ENCODE assay signal across 42 cellular contexts in genomic region chr15:23477920-23478319, GRCh38. TPM values are rescaled to one million over a fixed set of nuclear protein-coding genes. Genes with fewer than 3 reads are reported as not detected.
"Had no signal": no experiment of that assay in that cellular context is flagged by ENCODE, and none has a peak within 500 bp of the region (broad histone marks: within the 10 kb centered on the region; RNA-seq: fewer than 3 reads in every experiment).

No MANE protein-coding gene starts in this region.

- H3K27ac ChIP-seq: adrenal gland, ascending aorta, body of pancreas, brain microvascular endothelial cell, breast epithelium, cardiac muscle cell had no signal

- H3K4me3 Mint-ChIP-seq: activated naive CD4-positive, alpha-beta T cell treated with anti-CD3 and anti-CD28 coated beads for 36 hours; activated naive CD4-positive, alpha-beta T cell treated with anti-CD3 and anti-CD28 coated beads, Interleukin-2, amount 10 ng/mL, durations not matched to agents 7 days and 5 days; activated naive CD4-positive, alpha-beta T cell treated with anti-CD3 and anti-CD28 coated beads, Interleukin-2, amount 50 U/mL, for 24 hours; activated naive CD8-positive, alpha-beta T cell; activated naive CD8-positive, alpha-beta T cell treated with anti-CD3 and anti-CD28 coated beads for 36 hours; activated naive CD8-positive, alpha-beta T cell treated with anti-CD3 and anti-CD28 coated beads, Interleukin-2, amount 10 ng/mL, durations not matched to agents 7 days and 5 days; activated naive CD8-positive, alpha-beta T cell treated with anti-CD3 and anti-CD28 coated beads, Interleukin-2, amount 50 U/mL, for 24 hours; activated T-cell treated with anti-CD3 and anti-CD28 coated beads, Interleukin-2, amount 50 U/mL, for 24 hours; activated T-cell treated with anti-CD3 and anti-CD28 coated beads, Interleukin-2, amount 50 U/mL, for 4 hours; activated T-cell treated with anti-CD3 and anti-CD28 coated beads, Interleukin-2, amount 50 U/mL, for 72 hours; activated T-helper 1 cell treated with anti-CD3 and anti-CD28 coated beads, Interleukin-12 subunit alpha, Interleukin-12 subunit beta, Interleukin-2, Interleukin-4 antibody, amounts not matched to agents 30 ng/mL and 10 ng/mL and 1 ng/mL, durations not matched to agents 14 hours and 24 hours and 36 hours; activated T-helper 17 cell treated with anti-CD3 and anti-CD28 coated beads, Interleukin-2, amount 50 U/mL, for 72 hours; brain; central memory CD8-positive, alpha-beta T cell had no signal

- FAIRE-seq: astrocyte, bronchial epithelial cell, colon had no signal

- H3K9me3 ChIP-seq: adrenal gland, ascending aorta, body of pancreas, breast epithelium had no signal

- ATAC-seq: activated naive CD4-positive, alpha-beta T cell treated with anti-CD3 and anti-CD28 coated beads, Interleukin-2, amount 50 U/mL, for 72 hours; activated naive CD8-positive, alpha-beta T cell treated with anti-CD3 and anti-CD28 coated beads, Interleukin-2, amount 50 U/mL, for 24 hours; activated T-cell treated with anti-CD3 and anti-CD28 coated beads, Interleukin-2, amount 50 U/mL, for 4 hours; activated T-cell treated with anti-CD3 and anti-CD28 coated beads, Interleukin-2, amount 50 U/mL, for 72 hours; activated T-helper 17 cell treated with anti-CD3 and anti-CD28 coated beads, Interleukin-2, amount 50 U/mL, for 72 hours; body of pancreas had no signal

- DNase-seq: activated effector memory CD4-positive, alpha-beta T cell treated with anti-CD3 and anti-CD28 coated beads, Interleukin-2, amount 50 U/mL, for 16 hours; activated effector memory CD4-positive, alpha-beta T cell treated with Interleukin-2 at 50 U/mL for 16 hours; activated gamma-delta T cell; activated gamma-delta T cell treated with Interleukin-2 at 50 U/mL for 16 hours; activated naive CD4-positive, alpha-beta T cell; activated naive CD4-positive, alpha-beta T cell treated with anti-CD3 and anti-CD28 coated beads for 36 hours; activated naive CD4-positive, alpha-beta T cell treated with anti-CD3 and anti-CD28 coated beads, Interleukin-2, amount 10 ng/mL, durations not matched to agents 7 days and 5 days; activated naive CD4-positive, alpha-beta T cell treated with Interleukin-2 at 50 U/mL for 16 hours; activated naive CD8-positive, alpha-beta T cell treated with anti-CD3 and anti-CD28 coated beads for 36 hours; activated naive CD8-positive, alpha-beta T cell treated with anti-CD3 and anti-CD28 coated beads, Interleukin-2, amount 10 ng/mL, durations not matched to agents 7 days and 5 days; activated naive CD8-positive, alpha-beta T cell treated with anti-CD3 and anti-CD28 coated beads, Interleukin-2, amount 50 U/mL, for 24 hours; activated T-cell treated with anti-CD3 and anti-CD28 coated beads, Interleukin-2, amount 50 U/mL, for 1 hour; activated T-cell treated with anti-CD3 and anti-CD28 coated beads, Interleukin-2, amount 50 U/mL, for 24 hours; activated T-cell treated with anti-CD3 and anti-CD28 coated beads, Interleukin-2, amount 50 U/mL, for 4 hours; activated T-cell treated with anti-CD3 and anti-CD28 coated beads, Interleukin-2, amount 50 U/mL, for 48 hours; activated T-cell treated with anti-CD3 and anti-CD28 coated beads, Interleukin-2, amount 50 U/mL, for 72 hours; adrenal gland; anterior cingulate cortex; aorta; body of pancreas; brain microvascular endothelial cell; caudate nucleus; central memory CD4-positive, alpha-beta T cell; cerebellar nuclear complex had no signal

- H3K4me3 ChIP-seq: adrenal gland, ascending aorta, body of pancreas, breast epithelium, cardiac muscle cell had no signal

- H3K9me3 Mint-ChIP-seq: activated naive CD4-positive, alpha-beta T cell treated with anti-CD3 and anti-CD28 coated beads for 36 hours; activated naive CD4-positive, alpha-beta T cell treated with anti-CD3 and anti-CD28 coated beads, Interleukin-2, amount 10 ng/mL, durations not matched to agents 7 days and 5 days; activated naive CD4-positive, alpha-beta T cell treated with anti-CD3 and anti-CD28 coated beads, Interleukin-2, amount 50 U/mL, for 24 hours; activated naive CD4-positive, alpha-beta T cell treated with anti-CD3 and anti-CD28 coated beads, Interleukin-2, amount 50 U/mL, for 72 hours; activated naive CD8-positive, alpha-beta T cell treated with anti-CD3 and anti-CD28 coated beads for 36 hours; activated naive CD8-positive, alpha-beta T cell treated with anti-CD3 and anti-CD28 coated beads, Interleukin-2, amount 50 U/mL, for 24 hours; activated T-cell treated with anti-CD3 and anti-CD28 coated beads, Interleukin-2, amount 50 U/mL, for 24 hours; activated T-cell treated with anti-CD3 and anti-CD28 coated beads, Interleukin-2, amount 50 U/mL, for 4 hours; activated T-cell treated with anti-CD3 and anti-CD28 coated beads, Interleukin-2, amount 50 U/mL, for 72 hours; activated T-helper 1 cell treated with anti-CD3 and anti-CD28 coated beads, Interleukin-12 subunit alpha, Interleukin-12 subunit beta, Interleukin-2, Interleukin-4 antibody, amounts not matched to agents 30 ng/mL and 10 ng/mL and 1 ng/mL, durations not matched to agents 14 hours and 24 hours and 36 hours; activated T-helper 17 cell treated with anti-CD3 and anti-CD28 coated beads, Interleukin-2, amount 50 U/mL, for 72 hours; activated T-helper 2 cell treated with anti-CD3 and anti-CD28 coated beads, Interferon-gamma antibody, Interleukin-2, Interleukin-4, amounts not matched to agents 10 μg/mL and 5 μg/mL and 100 μg/mL, durations not matched to agents 14 hours and 24 hours and 36 hours; central memory CD8-positive, alpha-beta T cell had no signal

- H3K4me1 ChIP-seq: adrenal gland, ascending aorta, body of pancreas, breast epithelium had no signal

- H3K4me1 Mint-ChIP-seq: activated naive CD4-positive, alpha-beta T cell treated with anti-CD3 and anti-CD28 coated beads, Interleukin-2, amount 10 ng/mL, durations not matched to agents 7 days and 5 days; activated naive CD4-positive, alpha-beta T cell treated with anti-CD3 and anti-CD28 coated beads, Interleukin-2, amount 50 U/mL, for 24 hours; activated naive CD8-positive, alpha-beta T cell treated with anti-CD3 and anti-CD28 coated beads for 36 hours; activated naive CD8-positive, alpha-beta T cell treated with anti-CD3 and anti-CD28 coated beads, Interleukin-2, amount 50 U/mL, for 24 hours; activated T-helper 17 cell treated with anti-CD3 and anti-CD28 coated beads, Interleukin-2, amount 50 U/mL, for 72 hours; brain; central memory CD8-positive, alpha-beta T cell had no signal

- H3K36me3 Mint-ChIP-seq: activated naive CD4-positive, alpha-beta T cell treated with anti-CD3 and anti-CD28 coated beads, Interleukin-2, amount 10 ng/mL, durations not matched to agents 7 days and 5 days; activated naive CD4-positive, alpha-beta T cell treated with anti-CD3 and anti-CD28 coated beads, Interleukin-2, amount 50 U/mL, for 24 hours; activated naive CD4-positive, alpha-beta T cell treated with anti-CD3 and anti-CD28 coated beads, Interleukin-2, amount 50 U/mL, for 72 hours; activated naive CD8-positive, alpha-beta T cell; activated naive CD8-positive, alpha-beta T cell treated with anti-CD3 and anti-CD28 coated beads for 36 hours; activated naive CD8-positive, alpha-beta T cell treated with anti-CD3 and anti-CD28 coated beads, Interleukin-2, amount 10 ng/mL, durations not matched to agents 7 days and 5 days; brain had no signal

- H3K27me3 ChIP-seq: adrenal gland, ascending aorta, body of pancreas, brain microvascular endothelial cell, breast epithelium, cardiac muscle cell had no signal

- H3K36me3 ChIP-seq: adrenal gland, ascending aorta, brain microvascular endothelial cell, breast epithelium, cardiac muscle cell had no signal

- H3K27ac Mint-ChIP-seq: activated naive CD4-positive, alpha-beta T cell treated with anti-CD3 and anti-CD28 coated beads for 36 hours; activated naive CD4-positive, alpha-beta T cell treated with anti-CD3 and anti-CD28 coated beads, Interleukin-2, amount 10 ng/mL, durations not matched to agents 7 days and 5 days; activated naive CD4-positive, alpha-beta T cell treated with anti-CD3 and anti-CD28 coated beads, Interleukin-2, amount 50 U/mL, for 24 hours; activated naive CD4-positive, alpha-beta T cell treated with anti-CD3 and anti-CD28 coated beads, Interleukin-2, amount 50 U/mL, for 72 hours; activated naive CD8-positive, alpha-beta T cell; activated naive CD8-positive, alpha-beta T cell treated with anti-CD3 and anti-CD28 coated beads for 36 hours; activated naive CD8-positive, alpha-beta T cell treated with anti-CD3 and anti-CD28 coated beads, Interleukin-2, amount 10 ng/mL, durations not matched to agents 7 days and 5 days; activated naive CD8-positive, alpha-beta T cell treated with anti-CD3 and anti-CD28 coated beads, Interleukin-2, amount 50 U/mL, for 24 hours; activated T-cell treated with anti-CD3 and anti-CD28 coated beads, Interleukin-2, amount 50 U/mL, for 24 hours; activated T-cell treated with anti-CD3 and anti-CD28 coated beads, Interleukin-2, amount 50 U/mL, for 72 hours; activated T-helper 1 cell treated with anti-CD3 and anti-CD28 coated beads, Interleukin-12 subunit alpha, Interleukin-12 subunit beta, Interleukin-2, Interleukin-4 antibody, amounts not matched to agents 30 ng/mL and 10 ng/mL and 1 ng/mL, durations not matched to agents 14 hours and 24 hours and 36 hours; activated T-helper 17 cell treated with anti-CD3 and anti-CD28 coated beads, Interleukin-2, amount 50 U/mL, for 72 hours; activated T-helper 2 cell treated with anti-CD3 and anti-CD28 coated beads, Interferon-gamma antibody, Interleukin-2, Interleukin-4, amounts not matched to agents 10 μg/mL and 5 μg/mL and 100 μg/mL, durations not matched to agents 14 hours and 24 hours and 36 hours; brain had no signal

- H3K27me3 Mint-ChIP-seq: activated naive CD4-positive, alpha-beta T cell treated with anti-CD3 and anti-CD28 coated beads, Interleukin-2, amount 10 ng/mL, durations not matched to agents 7 days and 5 days; activated naive CD4-positive, alpha-beta T cell treated with anti-CD3 and anti-CD28 coated beads, Interleukin-2, amount 50 U/mL, for 24 hours; activated naive CD8-positive, alpha-beta T cell; activated naive CD8-positive, alpha-beta T cell treated with anti-CD3 and anti-CD28 coated beads, Interleukin-2, amount 50 U/mL, for 24 hours; activated T-cell treated with anti-CD3 and anti-CD28 coated beads, Interleukin-2, amount 50 U/mL, for 24 hours; brain; central memory CD8-positive, alpha-beta T cell had no signal

RNA-seq across cellular contexts. Expression of gene GOLGA6L2, which starts 30.9 kb away (rescaled TPM):
- total RNA-seq: activated naive CD4-positive, alpha-beta T cell treated with anti-CD3 and anti-CD28 coated beads for 36 hours; activated naive CD4-positive, alpha-beta T cell treated with anti-CD3 and anti-CD28 coated beads, Interleukin-2, amount 50 U/mL, for 72 hours; activated naive CD8-positive, alpha-beta T cell treated with anti-CD3 and anti-CD28 coated beads for 36 hours; activated naive CD8-positive, alpha-beta T cell treated with anti-CD3 and anti-CD28 coated beads, Interleukin-2, amount 10 ng/mL, durations not matched to agents 7 days and 5 days; activated T-cell treated with anti-CD3 and anti-CD28 coated beads, Interleukin-2, amount 50 U/mL, for 4 hours; activated T-cell treated with anti-CD3 and anti-CD28 coated beads, Interleukin-2, amount 50 U/mL, for 72 hours; activated T-helper 1 cell treated with anti-CD3 and anti-CD28 coated beads, Interleukin-12 subunit alpha, Interleukin-12 subunit beta, Interleukin-2, Interleukin-4 antibody, amounts not matched to agents 30 ng/mL and 10 ng/mL and 1 ng/mL, durations not matched to agents 14 hours and 24 hours and 36 hours; activated T-helper 17 cell treated with anti-CD3 and anti-CD28 coated beads, Interleukin-2, amount 50 U/mL, for 72 hours; activated T-helper 2 cell treated with anti-CD3 and anti-CD28 coated beads, Interferon-gamma antibody, Interleukin-2, Interleukin-4, amounts not matched to agents 10 μg/mL and 5 μg/mL and 100 μg/mL, durations not matched to agents 14 hours and 24 hours and 36 hours; adrenal gland; aorta; ascending aorta; astrocyte; body of pancreas; breast epithelium; bronchial epithelial cell; cardiac muscle cell; cardiac septum; cerebellum; chondrocyte had no signal
- polyA plus RNA-seq: adipose tissue, cardiac muscle cell had no signal
